10 cellular contexts compared by ENCODE assay signal in the genomic region with DNA sequence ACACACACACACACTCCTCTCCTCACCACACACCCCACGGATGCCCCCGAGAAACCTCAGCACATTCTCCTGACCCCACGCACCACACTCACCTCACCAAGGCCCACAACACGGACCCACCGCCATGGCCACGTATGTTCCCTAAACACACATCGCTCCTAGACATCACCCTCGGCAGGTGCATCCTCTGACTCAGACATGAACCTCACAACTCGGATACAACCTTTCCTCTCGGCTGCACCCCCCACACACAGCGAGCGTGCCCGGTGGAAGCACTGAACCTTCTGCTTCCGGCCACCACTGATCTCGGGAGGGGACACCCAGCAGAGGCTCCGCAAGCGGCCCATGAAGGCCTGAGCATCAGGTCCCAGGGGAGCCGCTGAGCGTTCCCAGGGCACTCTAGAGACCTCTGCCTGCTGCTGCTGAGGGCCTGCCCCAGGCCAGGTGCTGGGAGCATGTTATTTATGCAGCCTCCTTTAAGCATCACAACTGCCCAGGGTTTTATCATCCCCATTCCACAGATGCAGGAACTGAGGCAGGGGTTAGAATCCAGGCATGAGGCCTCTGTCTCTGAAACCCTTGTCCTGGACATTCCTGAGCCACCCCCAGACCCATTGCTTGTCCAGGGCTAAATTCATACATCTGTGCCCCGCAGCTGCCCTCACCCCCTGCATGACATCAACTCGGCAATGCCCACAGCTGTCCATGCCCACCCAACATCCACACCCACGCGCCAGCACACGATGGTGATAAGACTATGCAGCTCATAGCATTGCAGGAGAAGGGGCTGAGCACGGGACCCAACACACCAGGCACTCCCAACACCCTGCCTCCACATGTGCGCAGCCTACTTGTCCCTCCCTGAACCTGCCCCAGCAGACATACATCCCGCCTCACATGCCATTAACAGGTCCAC. TPM values are rescaled to one million over a fixed set of nuclear protein-coding genes. Genes with fewer than 3 reads are reported as not detected.
DNase-seq lines count a peak whose midpoint lies in the region; ATAC-seq and TF ChIP-seq lines count a peak whose summit lies in the region.
"Had no signal": no experiment of that assay in that cellular context is flagged by ENCODE, and none has a peak within 500 bp of the region (broad histone marks: within the 10 kb centered on the region; RNA-seq: fewer than 3 reads in every experiment).

No MANE protein-coding gene starts in this region.

- H3K27me3 ChIP-seq in GM06990 (replicated peaks; ENCODE audit: control insufficient read depth, insufficient read depth, low read length) (no peaks in the 10 kb centered on the region; the same call in 1 of the 2 replicates), duodenal mucosa (ENCODE audit: control insufficient read depth in 1 of 2, insufficient read depth in 2 of 2, low read length in 2 of 2) (no peaks in the 10 kb centered on the region)
- H3K27me3 ChIP-seq: ascending aorta had no signal

- no peak overlapping the region for H3K27ac Mint-ChIP-seq in activated T-cell treated with anti-CD3 and anti-CD28 coated beads, Interleukin-2, amount 50 U/mL, for 24 hours
- H3K27ac Mint-ChIP-seq: T-cell had no signal

- TF ChIP-seq CTCF in GM06990 (IDR thresholded peaks at IDR 0.05; ENCODE audit: insufficient read depth, low read length, poor library complexity, severe bottlenecking): no peak

- no peaks in the 10 kb centered on the region for H3K9me3 Mint-ChIP-seq in activated T-cell treated with anti-CD3 and anti-CD28 coated beads, Interleukin-2, amount 50 U/mL, for 4 hours
- H3K9me3 Mint-ChIP-seq in activated T-cell treated with anti-CD3 and anti-CD28 coated beads, Interleukin-2, amount 50 U/mL, for 24 hours: no peaks in the 10 kb centered on the region
- H3K9me3 Mint-ChIP-seq: T-cell had no signal

- peaks cover 0 to 7% of the 10 kb centered on the region in 2 donors for H3K4me1 ChIP-seq in duodenal mucosa (ENCODE audit: control insufficient read depth in 1 of 2, insufficient read depth in 2 of 2, low read length in 2 of 2)

- H3K27me3 Mint-ChIP-seq in activated T-cell treated with anti-CD3 and anti-CD28 coated beads, Interleukin-2, amount 50 U/mL, for 4 hours (ENCODE audit: low read depth): peaks cover 32% of the 10 kb centered on the region
- peaks cover 49% of the 10 kb centered on the region for H3K27me3 Mint-ChIP-seq in activated T-cell treated with anti-CD3 and anti-CD28 coated beads, Interleukin-2, amount 50 U/mL, for 24 hours

- no peaks in the 10 kb centered on the region for H3K36me3 Mint-ChIP-seq in activated T-cell treated with anti-CD3 and anti-CD28 coated beads, Interleukin-2, amount 50 U/mL, for 4 hours (ENCODE audit: insufficient read depth)
- no peaks in the 10 kb centered on the region for H3K36me3 Mint-ChIP-seq in activated T-cell treated with anti-CD3 and anti-CD28 coated beads, Interleukin-2, amount 50 U/mL, for 24 hours (ENCODE audit: low read depth)
- H3K36me3 Mint-ChIP-seq: T-cell had no signal

- peak overlapping the region; percentile 3 for H3K27ac ChIP-seq in duodenal mucosa (ENCODE audit: low read depth, low read length)
- H3K27ac ChIP-seq: ascending aorta had no signal

- H3K4me1 Mint-ChIP-seq in activated T-cell treated with anti-CD3 and anti-CD28 coated beads, Interleukin-2, amount 50 U/mL, for 4 hours (ENCODE audit: low read depth): no peaks in the 10 kb centered on the region
- peaks cover 1% of the 10 kb centered on the region for H3K4me1 Mint-ChIP-seq in activated T-cell treated with anti-CD3 and anti-CD28 coated beads, Interleukin-2, amount 50 U/mL, for 24 hours (ENCODE audit: low read depth)

- no peak overlapping the region for H3K4me3 Mint-ChIP-seq in activated T-cell treated with anti-CD3 and anti-CD28 coated beads, Interleukin-2, amount 50 U/mL, for 4 hours
- H3K4me3 Mint-ChIP-seq in activated T-cell treated with anti-CD3 and anti-CD28 coated beads, Interleukin-2, amount 50 U/mL, for 24 hours: no peak overlapping the region
- H3K4me3 Mint-ChIP-seq: T-cell had no signal

- DNase-seq in GM06990 (ENCODE audit: extremely low read depth, insufficient read length): peak; percentile 73
- no peak for DNase-seq in DMS114 treated with DMSO at 0.1 percent for 48 hours (lab: John Stamatoyannopoulos, UW; ENCODE audit: unreplicated experiment)
- no peak for DNase-seq in activated T-cell treated with anti-CD3 and anti-CD28 coated beads, Interleukin-2, amount 50 U/mL, for 4 hours
- DNase-seq in T1000 (lab: John Stamatoyannopoulos, UW): no peak
- no peak for DNase-seq in activated T-cell treated with anti-CD3 and anti-CD28 coated beads, Interleukin-2, amount 50 U/mL, for 24 hours

- H3K9ac ChIP-seq in duodenal mucosa (ENCODE audit: low read depth in 1 of 2, low read length in 2 of 2): no peak overlapping the region

- H3K36me3 ChIP-seq in GM06990 (ENCODE audit: control insufficient read depth, insufficient read depth, low read length) (no peaks in the 10 kb centered on the region), duodenal mucosa (ENCODE audit: control insufficient read depth in 1 of 2, insufficient read depth in 2 of 2, low read length in 2 of 2) (no peaks in the 10 kb centered on the region)

- H3K9me3 ChIP-seq in duodenal mucosa (ENCODE audit: control insufficient read depth in 1 of 2, low read length in 2 of 2): no peaks in the 10 kb centered on the region
- H3K9me3 ChIP-seq: ascending aorta had no signal

- ATAC-seq in GM19438 (IDR thresholded peaks at IDR 0.05; ENCODE audit: low read depth, unreplicated experiment): peak; percentile 90
- peak; percentile 75 for ATAC-seq in HG03354 (IDR thresholded peaks at IDR 0.05; ENCODE audit: poor library complexity, severe bottlenecking, unreplicated experiment)
- no peak for ATAC-seq in activated T-cell treated with anti-CD3 and anti-CD28 coated beads, Interleukin-2, amount 50 U/mL, for 4 hours

- H3K4me3 ChIP-seq in GM06990 (replicated peaks; ENCODE audit: low read depth, low read length): no peak overlapping the region
- H3K4me3 ChIP-seq in duodenal mucosa (ENCODE audit: low read depth in 1 of 2, low read length in 2 of 2): no peak overlapping the region
- H3K4me3 ChIP-seq: ascending aorta had no signal

RNA-seq across cellular contexts. Expression of gene SDC3, which starts 27.0 kb away (rescaled TPM):
- total RNA-seq in activated T-cell treated with anti-CD3 and anti-CD28 coated beads, Interleukin-2, amount 50 U/mL, for 4 hours: 1 to 10 TPM in 1 of 3 donors, under 1 TPM in 2; 0.55 to 1.0 (median 0.68) TPM

Comparison
In these comparisons a context has a peak if more than half of its experiments do, and no peak if none do; other contexts are left out.
1. ATAC-seq: peak in GM19438 (single experiment) and HG03354 (single experiment); none in activated T-cell treated with anti-CD3 and anti-CD28 coated beads, Interleukin-2, amount 50 U/mL, for 4 hours (0 of 2).